18 cellular contexts compared by ENCODE assay signal in genomic region chr16:79170565-79171242, GRCh38.
A peak's percentile ranks its signal among the peaks of the same experiment; 100 is the strongest.
DNase-seq lines count a peak whose midpoint lies in the region; ATAC-seq and TF ChIP-seq lines count a peak whose summit lies in the region.
"Had no signal": no experiment of that assay in that cellular context is flagged by ENCODE, and none has a peak within 500 bp of the region (broad histone marks: within the 10 kb centered on the region; RNA-seq: fewer than 3 reads in every experiment).

No MANE protein-coding gene starts in this region.

- H3K36me3 ChIP-seq in heart left ventricle: no peaks in the 10 kb centered on the region
- H3K36me3 ChIP-seq in right atrium auricular region: no peaks in the 10 kb centered on the region
- no peaks in the 10 kb centered on the region for H3K36me3 ChIP-seq in brain microvascular endothelial cell (replicated peaks)
- no peaks in the 10 kb centered on the region for H3K36me3 ChIP-seq in uterus

- peaks cover 9% of the 10 kb centered on the region for H3K4me1 Mint-ChIP-seq in activated CD8-positive, alpha-beta T cell treated with anti-CD3 and anti-CD28 coated beads for 36 hours (ENCODE audit: low read depth)
- H3K4me1 Mint-ChIP-seq in activated T-helper 2 cell treated with anti-CD3 and anti-CD28 coated beads, Interferon-gamma antibody, Interleukin-2, Interleukin-4, amounts not matched to agents 10 μg/mL and 5 μg/mL and 100 μg/mL, durations not matched to agents 14 hours and 24 hours and 36 hours (ENCODE audit: low read depth): peaks cover 10% of the 10 kb centered on the region
- H3K4me1 Mint-ChIP-seq: activated B cell treated with CpG ODN at 0.5 μM for 24 hours had no signal

- H3K27me3 ChIP-seq in heart left ventricle (no peaks in the 10 kb centered on the region), right atrium auricular region (no peaks in the 10 kb centered on the region), brain microvascular endothelial cell (replicated peaks) (no peaks in the 10 kb centered on the region), uterus (no peaks in the 10 kb centered on the region)

- DNase-seq in heart left ventricle (no peak), right atrium auricular region (ENCODE audit: low spot score) (no peak), brain microvascular endothelial cell (peak; percentile 53), kidney tubule cell (ENCODE audit: low spot score) (peak; percentile 18), uterus (peak; percentile 29 to 32), RKO (ENCODE audit: low spot score) (no peak)
- DNase-seq in activated CD8-positive, alpha-beta T cell treated with anti-CD3 and anti-CD28 coated beads for 36 hours: no peak
- DNase-seq in activated T-helper 2 cell treated with anti-CD3 and anti-CD28 coated beads, Interferon-gamma antibody, Interleukin-2, Interleukin-4, amounts not matched to agents 10 μg/mL and 5 μg/mL and 100 μg/mL, durations not matched to agents 14 hours and 24 hours and 36 hours (ENCODE audit: low spot score): no peak
- DNase-seq: activated B cell treated with CpG ODN at 0.5 μM for 24 hours; activated naive CD4-positive, alpha-beta T cell treated with anti-CD3 and anti-CD28 coated beads for 36 hours; Caco-2; caudate nucleus; GDM1; NCI-H510A; nephron progenitor cell had no signal

- WGBS in heart left ventricle, 4 donors: 77 to 85% (median 83%) methylated on average over 7 of the region's 7 CpGs

- no peak overlapping the region for H3K4me3 Mint-ChIP-seq in activated CD8-positive, alpha-beta T cell treated with anti-CD3 and anti-CD28 coated beads for 36 hours
- H3K4me3 Mint-ChIP-seq in activated T-helper 2 cell treated with anti-CD3 and anti-CD28 coated beads, Interferon-gamma antibody, Interleukin-2, Interleukin-4, amounts not matched to agents 10 μg/mL and 5 μg/mL and 100 μg/mL, durations not matched to agents 14 hours and 24 hours and 36 hours (ENCODE audit: low read depth): no peak overlapping the region
- H3K4me3 Mint-ChIP-seq: activated B cell treated with CpG ODN at 0.5 μM for 24 hours; activated naive CD4-positive, alpha-beta T cell treated with anti-CD3 and anti-CD28 coated beads for 36 hours; nephron progenitor cell had no signal

- CTCF ChIA-PET in activated CD8-positive, alpha-beta T cell treated with anti-CD3 and anti-CD28 coated beads for 36 hours (lab: Charles Lee): no interaction called here

- H3K27me3 Mint-ChIP-seq in activated CD8-positive, alpha-beta T cell treated with anti-CD3 and anti-CD28 coated beads for 36 hours: peaks cover 5% of the 10 kb centered on the region
- H3K27me3 Mint-ChIP-seq in activated T-helper 2 cell treated with anti-CD3 and anti-CD28 coated beads, Interferon-gamma antibody, Interleukin-2, Interleukin-4, amounts not matched to agents 10 μg/mL and 5 μg/mL and 100 μg/mL, durations not matched to agents 14 hours and 24 hours and 36 hours (ENCODE audit: low read depth): no peaks in the 10 kb centered on the region
- H3K27me3 Mint-ChIP-seq: activated B cell treated with CpG ODN at 0.5 μM for 24 hours had no signal

- in situ Hi-C loops in brain microvascular endothelial cell (cut with HindIII; ENCODE audit: low pct_ligation_motif_present, low sequenced_read_pairs): no loop called here

- H3K4me1 ChIP-seq in heart left ventricle (peaks cover 0 to 19% (median 0%) of the 10 kb centered on the region in 12 donors), right atrium auricular region (no peaks in the 10 kb centered on the region), uterus (peaks cover 0 to 5% of the 10 kb centered on the region in 2 donors)

- no peak overlapping the region for H3K27ac Mint-ChIP-seq in activated CD8-positive, alpha-beta T cell treated with anti-CD3 and anti-CD28 coated beads for 36 hours
- H3K27ac Mint-ChIP-seq in activated T-helper 2 cell treated with anti-CD3 and anti-CD28 coated beads, Interferon-gamma antibody, Interleukin-2, Interleukin-4, amounts not matched to agents 10 μg/mL and 5 μg/mL and 100 μg/mL, durations not matched to agents 14 hours and 24 hours and 36 hours: no peak overlapping the region
- H3K27ac Mint-ChIP-seq: activated B cell treated with CpG ODN at 0.5 μM for 24 hours; activated naive CD4-positive, alpha-beta T cell treated with anti-CD3 and anti-CD28 coated beads for 36 hours; nephron progenitor cell had no signal

- peaks cover 12% of the 10 kb centered on the region for H3K9me3 Mint-ChIP-seq in activated CD8-positive, alpha-beta T cell treated with anti-CD3 and anti-CD28 coated beads for 36 hours
- H3K9me3 Mint-ChIP-seq in activated T-helper 2 cell treated with anti-CD3 and anti-CD28 coated beads, Interferon-gamma antibody, Interleukin-2, Interleukin-4, amounts not matched to agents 10 μg/mL and 5 μg/mL and 100 μg/mL, durations not matched to agents 14 hours and 24 hours and 36 hours: peaks cover 7% of the 10 kb centered on the region

- H3K27ac ChIP-seq in heart left ventricle (no peak overlapping the region), right atrium auricular region (no peak overlapping the region), brain microvascular endothelial cell (no peak overlapping the region), uterus (no peak overlapping the region)
- H3K27ac ChIP-seq: KMS-11 had no signal

- POLR2A ChIA-PET in activated CD8-positive, alpha-beta T cell treated with anti-CD3 and anti-CD28 coated beads for 36 hours (lab: Charles Lee): no interaction called here

- peaks cover 0 to 14% (median 2%) of the 10 kb centered on the region in 12 donors for H3K9me3 ChIP-seq in heart left ventricle
- H3K9me3 ChIP-seq in right atrium auricular region: peaks cover 0 to 6% of the 10 kb centered on the region in 2 donors
- no peaks in the 10 kb centered on the region for H3K9me3 ChIP-seq in uterus

- H3K4me3 ChIP-seq in heart left ventricle: no peak overlapping the region
- H3K4me3 ChIP-seq in right atrium auricular region: no peak overlapping the region
- no peak overlapping the region for H3K4me3 ChIP-seq in brain microvascular endothelial cell (ENCODE audit: low read depth, low read length)
- H3K4me3 ChIP-seq in uterus: no peak overlapping the region

- TF ChIP-seq POLR2A in heart left ventricle (IDR thresholded peaks at IDR 0.05) (no peak), uterus (IDR thresholded peaks at IDR 0.05) (no peak)

- peak in 3 of 4 donors; percentile 49 to 73 (median 63) for ATAC-seq in heart left ventricle
- ATAC-seq in activated CD8-positive, alpha-beta T cell treated with anti-CD3 and anti-CD28 coated beads for 36 hours: no peak
- ATAC-seq: HCT116, Panc1 had no signal

- peaks cover 6% of the 10 kb centered on the region for H3K36me3 Mint-ChIP-seq in activated CD8-positive, alpha-beta T cell treated with anti-CD3 and anti-CD28 coated beads for 36 hours (ENCODE audit: low read depth)
- H3K36me3 Mint-ChIP-seq in activated T-helper 2 cell treated with anti-CD3 and anti-CD28 coated beads, Interferon-gamma antibody, Interleukin-2, Interleukin-4, amounts not matched to agents 10 μg/mL and 5 μg/mL and 100 μg/mL, durations not matched to agents 14 hours and 24 hours and 36 hours (ENCODE audit: low read depth): peaks cover 8% of the 10 kb centered on the region

- intact Hi-C loops in heart left ventricle (cut with DNase I): no loop called here
- intact Hi-C loops in uterus (cut with DNase I; ENCODE audit: low total_unique reads): no loop called here
- intact Hi-C loops in activated CD8-positive, alpha-beta T cell treated with anti-CD3 and anti-CD28 coated beads for 36 hours (cut with micrococcal nuclease): no loop called here
- intact Hi-C loops in activated T-helper 2 cell treated with anti-CD3 and anti-CD28 coated beads, Interferon-gamma antibody, Interleukin-2, Interleukin-4, amounts not matched to agents 10 μg/mL and 5 μg/mL and 100 μg/mL, durations not matched to agents 14 hours and 24 hours and 36 hours (cut with micrococcal nuclease): no loop called here

- no peak for TF ChIP-seq CTCF in heart left ventricle (IDR thresholded peaks at IDR 0.05)
- TF ChIP-seq CTCF in right atrium auricular region (IDR thresholded peaks at IDR 0.05): no peak
- no peak for TF ChIP-seq CTCF in brain microvascular endothelial cell (IDR thresholded peaks at IDR 0.05; ENCODE audit: low read depth, low read length, missing control alignments)
- TF ChIP-seq CTCF in uterus (IDR thresholded peaks at IDR 0.05): no peak
- TF ChIP-seq CTCF in activated CD8-positive, alpha-beta T cell treated with anti-CD3 and anti-CD28 coated beads for 36 hours (IDR thresholded peaks at IDR 0.05): no peak

Comparison
In these comparisons a context has a peak if more than half of its experiments do, and no peak if none do; other contexts are left out.
1. DNase-seq: peak in brain microvascular endothelial cell (single experiment), kidney tubule cell (single experiment) and uterus (2 of 2); none in heart left ventricle (0 of 5), right atrium auricular region (single experiment), RKO (single experiment), activated CD8-positive, alpha-beta T cell treated with anti-CD3 and anti-CD28 coated beads for 36 hours (single experiment) and activated T-helper 2 cell treated with anti-CD3 and anti-CD28 coated beads, Interferon-gamma antibody, Interleukin-2, Interleukin-4, amounts not matched to agents 10 μg/mL and 5 μg/mL and 100 μg/mL, durations not matched to agents 14 hours and 24 hours and 36 hours (single experiment).